Comparison of ENCODE assay signal across 13 cellular contexts in genomic region chr20:3804781-3805180, GRCh38. TPM values are rescaled to one million over a fixed set of nuclear protein-coding genes. Genes with fewer than 3 reads are reported as not detected.
DNase-seq lines count a peak whose midpoint lies in the region; ATAC-seq, FAIRE-seq and TF ChIP-seq lines count a peak whose summit lies in the region.
"Had no signal": no experiment of that assay in that cellular context is flagged by ENCODE, and none has a peak within 500 bp of the region (broad histone marks: within the 10 kb centered on the region; RNA-seq: fewer than 3 reads in every experiment).

No MANE protein-coding gene starts in this region.

- peak overlapping the region; percentile 99 for H3K27ac ChIP-seq in 22Rv1
- H3K27ac ChIP-seq in CD8-positive, alpha-beta T cell (ENCODE audit: low read depth, low read length) = no peak overlapping the region

- POLR2A ChIA-PET in CD8-positive, alpha-beta T cell (lab: Charles Lee) = interaction anchor here (1.0 to 1.3 kb wide), 2 partner anchors 16 to 26 kb away, joined by 3 to 4 read pairs; partner anchors contain the start of gene AP5S1

- H3K27me3 ChIP-seq in CD8-positive, alpha-beta T cell (ENCODE audit: insufficient read depth, low read length) = no peaks in the 10 kb centered on the region

- intact Hi-C loops in CD8-positive, alpha-beta T cell (cut with DNase I, micrococcal nuclease) = no loop called here

- H3K27me3 Mint-ChIP-seq in CD8-positive, alpha-beta T cell (ENCODE audit: low read depth) = no peaks in the 10 kb centered on the region
- no peaks in the 10 kb centered on the region for H3K27me3 Mint-ChIP-seq in chondrocyte (ENCODE audit: low read depth)
- no peaks in the 10 kb centered on the region for H3K27me3 Mint-ChIP-seq in neural crest cell (ENCODE audit: low read depth)

- TF ChIP-seq CTCF in 22Rv1 (IDR thresholded peaks at IDR 0.05) = no peak
- TF ChIP-seq CTCF in CD8-positive, alpha-beta T cell (IDR thresholded peaks at IDR 0.05) = no peak
- no peak for TF ChIP-seq CTCF in chondrocyte (IDR thresholded peaks at IDR 0.05)
- TF ChIP-seq CTCF in neural crest cell (conservative IDR thresholded peaks at IDR 0.05) = no peak

- FAIRE-seq in GM19239 (lab: Jason Lieb, UNC) = no peak

- CTCF ChIA-PET in CD8-positive, alpha-beta T cell (lab: Charles Lee) = interaction anchor here (1.5 to 8.5 kb wide), 2 partner anchors 15 to 50 kb away, joined by 4 to 67 read pairs; partner anchors contain the start of gene AP5S1

- no peaks in the 10 kb centered on the region for H3K9me3 Mint-ChIP-seq in CD8-positive, alpha-beta T cell
- H3K9me3 Mint-ChIP-seq in chondrocyte (ENCODE audit: low read depth) = peaks cover 2% of the 10 kb centered on the region
- no peaks in the 10 kb centered on the region for H3K9me3 Mint-ChIP-seq in neural crest cell
- H3K9me3 Mint-ChIP-seq: activated naive CD4-positive, alpha-beta T cell treated with anti-CD3 and anti-CD28 coated beads for 36 hours; nephron had no signal

- no peaks in the 10 kb centered on the region for H3K9me3 ChIP-seq in CD8-positive, alpha-beta T cell (ENCODE audit: low read length)

- no peak for DNase-seq in CD8-positive, alpha-beta T cell
- DNase-seq in chondrocyte (ENCODE audit: low spot score) (peak; percentile 63), neural crest cell (ENCODE audit: low read depth, low spot score) (no peak), GM19239 (ENCODE audit: insufficient read length, low spot score) (no peak)
- DNase-seq in stimulated activated naive CD4-positive, alpha-beta T cell treated with Interleukin-2 at 50 U/mL for 16 hours (lab: John Stamatoyannopoulos, UW) = no peak
- DNase-seq: activated CD4-positive, alpha-beta T cell treated with anti-CD3 and anti-CD28 coated beads, Interleukin-2, amount 50 U/mL, for 4 hours; activated naive CD4-positive, alpha-beta T cell treated with anti-CD3 and anti-CD28 coated beads for 36 hours; islet precursor cell; SW 1271 had no signal

- peaks cover 66% of the 10 kb centered on the region for H3K4me1 Mint-ChIP-seq in CD8-positive, alpha-beta T cell (ENCODE audit: low read depth)
- H3K4me1 Mint-ChIP-seq in chondrocyte (ENCODE audit: low read depth) (peaks cover 56% of the 10 kb centered on the region), neural crest cell (peaks cover 37% of the 10 kb centered on the region)

- H3K27ac Mint-ChIP-seq in CD8-positive, alpha-beta T cell = peak overlapping the region; percentile 18
- H3K27ac Mint-ChIP-seq in chondrocyte (ENCODE audit: unreplicated experiment) (peak overlapping the region; percentile 98), neural crest cell (ENCODE audit: unreplicated experiment) (peak overlapping the region; percentile 58)

- H3K36me3 Mint-ChIP-seq in CD8-positive, alpha-beta T cell = peaks cover 69% of the 10 kb centered on the region
- H3K36me3 Mint-ChIP-seq in chondrocyte (ENCODE audit: low read depth) (peaks cover 35% of the 10 kb centered on the region), neural crest cell (ENCODE audit: low read depth) (peaks cover 16% of the 10 kb centered on the region)

- no peak overlapping the region for H3K4me3 ChIP-seq in CD8-positive, alpha-beta T cell (ENCODE audit: low read depth, low read length)

- H3K4me1 ChIP-seq in CD8-positive, alpha-beta T cell (ENCODE audit: insufficient read depth, low read length) = peaks cover 61% of the 10 kb centered on the region

- H3K36me3 ChIP-seq in CD8-positive, alpha-beta T cell (ENCODE audit: insufficient read depth, low read length) = peaks cover 63% of the 10 kb centered on the region

- ATAC-seq in CD8-positive, alpha-beta T cell = no peak
- ATAC-seq in GM18511 (IDR thresholded peaks at IDR 0.05; ENCODE audit: unreplicated experiment) (no peak), HG03457 (IDR thresholded peaks at IDR 0.05; ENCODE audit: unreplicated experiment) (no peak)

- H3K4me3 Mint-ChIP-seq in CD8-positive, alpha-beta T cell = no peak overlapping the region
- no peak overlapping the region for H3K4me3 Mint-ChIP-seq in chondrocyte (ENCODE audit: unreplicated experiment)
- H3K4me3 Mint-ChIP-seq in neural crest cell = no peak overlapping the region
- H3K4me3 Mint-ChIP-seq: activated naive CD4-positive, alpha-beta T cell treated with anti-CD3 and anti-CD28 coated beads for 36 hours; nephron had no signal

RNA-seq across cellular contexts. Expression of gene CDC25B, which starts 8.7 kb away (rescaled TPM):
- total RNA-seq in CD8-positive, alpha-beta T cell = 100 to 1,000 TPM; 135 to 140 TPM
- total RNA-seq in chondrocyte (48.7 to 60.1 TPM (median 57.8 TPM) in 3 replicates), neural crest cell (46.5 and 47.5 TPM in 2 replicates)

RNA-seq across cellular contexts. Expression of gene AP5S1, which starts 15.6 kb away (rescaled TPM):
- 1 to 10 TPM; 5.2 to 6.3 TPM for total RNA-seq in CD8-positive, alpha-beta T cell
- total RNA-seq in chondrocyte (17.9 to 24.5 TPM (median 20.1 TPM) in 3 replicates), neural crest cell (9.3 and 12.8 TPM in 2 replicates)

RNA-seq across cellular contexts. Expression of gene CENPB, which starts 18.2 kb away (rescaled TPM):
- total RNA-seq in CD8-positive, alpha-beta T cell = 10 to 100 TPM; 23.2 to 24.1 TPM
- total RNA-seq in chondrocyte (91.1 to 94.9 TPM (median 92.1 TPM) in 3 replicates), neural crest cell (82.1 and 83.6 TPM in 2 replicates)

RNA-seq across cellular contexts. Expression of gene SPEF1, which starts 23.5 kb away (rescaled TPM):
- under 1 TPM in 1 of 2 experiments, not detected in 1; 0.16 TPM for total RNA-seq in CD8-positive, alpha-beta T cell
- 0.12 to 0.60 TPM in 2 of 3 replicates, not detected in the other for total RNA-seq in chondrocyte
- total RNA-seq in neural crest cell = 0.54 and 0.55 TPM in 2 replicates
- total RNA-seq: activated naive CD4-positive, alpha-beta T cell treated with anti-CD3 and anti-CD28 coated beads for 36 hours had no signal

RNA-seq across cellular contexts. Expression of gene ADISSP, which starts 37.2 kb away (rescaled TPM):
- total RNA-seq in CD8-positive, alpha-beta T cell = 10 to 100 TPM in 1 of 2 experiments, 1 to 10 TPM in 1; 9.6 to 10.7 TPM
- 23.5 to 30.4 TPM (median 26.7 TPM) in 3 replicates for total RNA-seq in chondrocyte
- 86.0 and 93.0 TPM in 2 replicates for total RNA-seq in neural crest cell

Comparison
In these comparisons a context has a peak if more than half of its experiments do, and no peak if none do; other contexts are left out.
1. H3K27ac Mint-ChIP-seq: peak in every context shown above with its lines; median percentile 98 in chondrocyte; 58 in neural crest cell; 18 in CD8-positive, alpha-beta T cell.